Comparison of ENCODE assay signal across 9 cellular contexts in the genomic region with DNA sequence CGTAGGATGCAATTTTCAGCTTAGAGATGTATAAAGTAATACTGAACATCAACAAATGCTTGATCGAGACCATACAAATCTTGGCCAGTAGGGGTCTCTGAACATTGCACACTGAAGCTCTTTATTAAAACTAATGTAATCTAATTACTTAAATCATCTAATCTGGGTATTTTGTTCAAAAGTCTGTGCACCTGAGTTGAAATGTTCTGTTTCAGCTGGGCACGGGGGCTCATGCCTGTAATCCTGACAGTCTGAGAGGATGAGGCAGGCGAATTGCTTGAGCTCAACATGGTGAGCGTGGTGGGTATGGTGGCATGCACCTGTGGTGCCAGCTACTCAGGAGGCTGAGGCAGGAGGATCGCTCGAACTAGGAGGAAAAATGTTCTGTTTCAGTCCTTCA. TPM values are rescaled to one million over a fixed set of nuclear protein-coding genes. Genes with fewer than 3 reads are reported as not detected.
DNase-seq lines count a peak whose midpoint lies in the region; ATAC-seq, FAIRE-seq and TF ChIP-seq lines count a peak whose summit lies in the region.
"Had no signal": no experiment of that assay in that cellular context is flagged by ENCODE, and none has a peak within 500 bp of the region (broad histone marks: within the 10 kb centered on the region; RNA-seq: fewer than 3 reads in every experiment).

No MANE protein-coding gene starts in this region.

- H3K4me3 ChIP-seq in epithelial cell of proximal tubule (ENCODE audit: low read depth, low read length) = no peak overlapping the region
- no peak overlapping the region for H3K4me3 ChIP-seq in prostate gland

- TF ChIP-seq CTCF in D721Med (IDR thresholded peaks at IDR 0.05; ENCODE audit: insufficient read depth, missing control alignments) (peak; percentile 61), epithelial cell of proximal tubule (conservative IDR thresholded peaks at IDR 0.05; ENCODE audit: low read depth, low read length) (peak; percentile 77), prostate gland (IDR thresholded peaks at IDR 0.05) (peak in 3 of 4 experiments; percentile 44 to 53 (median 47))

- H3K27me3 ChIP-seq in prostate gland (replicated peaks; ENCODE audit: insufficient read depth) = no peaks in the 10 kb centered on the region

- WGBS in prostate gland = 75% methylated on average over 7 of the region's 7 CpGs

- ATAC-seq in HG03159 (IDR thresholded peaks at IDR 0.05; ENCODE audit: unreplicated experiment) (peak; percentile 68), GM21447 (IDR thresholded peaks at IDR 0.05; ENCODE audit: unreplicated experiment) (no peak), GM18858 (IDR thresholded peaks at IDR 0.05; ENCODE audit: unreplicated experiment) (no peak), GM21786 (IDR thresholded peaks at IDR 0.05; ENCODE audit: unreplicated experiment) (no peak)

- no peak for TF ChIP-seq POLR2A in prostate gland (IDR thresholded peaks at IDR 0.05)

- H3K36me3 ChIP-seq in prostate gland = no peaks in the 10 kb centered on the region

- H3K27ac ChIP-seq in prostate gland = no peak overlapping the region

- H3K9me3 ChIP-seq in prostate gland = no peaks in the 10 kb centered on the region

- intact Hi-C loops in prostate gland (cut with DNase I) = no loop called here

- no peak for FAIRE-seq in D721Med (lab: Jason Lieb, UNC)

- DNase-seq in D721Med (ENCODE audit: insufficient read length, low spot score) (no peak), epithelial cell of proximal tubule (ENCODE audit: low read depth) (no peak), prostate gland (ENCODE audit: low spot score) (peak; percentile 26)
- peak; percentile 35 for DNase-seq in activated CD4-positive, alpha-beta T cell treated with anti-CD3 and anti-CD28 coated beads for 48 hours
- DNase-seq: activated B cell treated with CpG ODN at 0.5 μM for 24 hours had no signal

- H3K4me1 ChIP-seq in prostate gland (replicated peaks) = no peaks in the 10 kb centered on the region

RNA-seq across cellular contexts. Expression of gene ESM1, which starts 41.0 kb away (rescaled TPM):
- 0.35 and 0.36 TPM in 2 replicates for total RNA-seq in epithelial cell of proximal tubule
- total RNA-seq in prostate gland = not detected
- total RNA-seq: activated B cell treated with CpG ODN at 0.5 μM for 24 hours had no signal

Comparison
In these comparisons a context has a peak if more than half of its experiments do, and no peak if none do; other contexts are left out.
1. DNase-seq: peak in activated CD4-positive, alpha-beta T cell treated with anti-CD3 and anti-CD28 coated beads for 48 hours (single experiment) and prostate gland (single experiment); none in D721Med (single experiment) and epithelial cell of proximal tubule (single experiment).
2. Peak in every context shown above with its lines, with median percentiles within 50 percentile points of each other: CTCF ChIP-seq.